In the genomic region with DNA sequence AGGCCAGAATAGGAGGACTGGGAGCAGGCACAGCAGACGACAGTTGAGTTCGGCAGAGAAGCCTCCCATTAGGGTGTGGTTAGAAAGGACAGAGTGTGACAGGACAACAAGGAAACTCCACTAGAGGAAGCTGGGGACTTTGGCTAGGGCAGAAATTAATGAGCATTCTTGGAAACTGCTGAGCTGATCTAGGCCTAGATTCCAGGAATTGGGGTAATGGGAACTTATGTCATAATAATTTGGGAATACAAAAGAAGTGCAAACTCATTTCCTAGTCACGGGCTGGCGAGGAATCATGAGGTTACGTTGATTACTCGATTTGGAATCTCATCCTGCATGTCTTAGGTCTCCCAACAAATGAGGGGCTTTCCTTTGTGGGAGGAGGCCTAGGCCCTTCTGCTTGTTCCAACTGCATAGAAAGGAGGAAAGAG, we compare ENCODE assay signal across 14 cellular contexts.
A peak's percentile ranks its signal among the peaks of the same experiment; 100 is the strongest.
DNase-seq lines count a peak whose midpoint lies in the region; ATAC-seq and TF ChIP-seq lines count a peak whose summit lies in the region.
"Had no signal": no experiment of that assay in that cellular context is flagged by ENCODE, and none has a peak within 500 bp of the region (broad histone marks: within the 10 kb centered on the region; RNA-seq: fewer than 3 reads in every experiment).

No MANE protein-coding gene starts in this region.

- H3K27ac ChIP-seq in Peyer's patch = peak overlapping the region in 3 of 4 donors; percentile 12 to 58 (median 36)
- peak overlapping the region; percentile 43 for H3K27ac ChIP-seq in parathyroid adenoma
- H3K27ac ChIP-seq: testis had no signal

- H2AFZ ChIP-seq in parathyroid adenoma = no peak overlapping the region

- H3K27me3 ChIP-seq in Peyer's patch (no peaks in the 10 kb centered on the region), parathyroid adenoma (ENCODE audit: control insufficient read depth, insufficient read depth, low read length) (no peaks in the 10 kb centered on the region)
- H3K27me3 ChIP-seq: MG63, testis had no signal

- H3K4me1 ChIP-seq in Peyer's patch (peaks cover 0 to 18% (median 0%) of the 10 kb centered on the region in 4 donors), parathyroid adenoma (no peaks in the 10 kb centered on the region)

- H3K4me3 ChIP-seq in AG10803 (ENCODE audit: low read length) = no peak overlapping the region
- H3K4me3 ChIP-seq in Peyer's patch = no peak overlapping the region
- H3K4me3 ChIP-seq in fibroblast of mammary gland (ENCODE audit: control insufficient read depth, low read depth, low read length) = no peak overlapping the region
- H3K4me3 ChIP-seq in parathyroid adenoma (ENCODE audit: low read depth, low read length) = no peak overlapping the region
- H3K4me3 ChIP-seq: MG63, testis had no signal

- ATAC-seq in activated T-cell treated with anti-CD3 and anti-CD28 coated beads, Interleukin-2, amount 50 U/mL, for 4 hours = no peak

- H3K9me3 Mint-ChIP-seq in activated CD4-positive, alpha-beta T cell treated with anti-CD3 and anti-CD28 coated beads, Interleukin-2, amount 10 ng/mL, durations not matched to agents 24 days and 14 days = peaks cover 3% of the 10 kb centered on the region
- no peaks in the 10 kb centered on the region for H3K9me3 Mint-ChIP-seq in activated T-cell treated with anti-CD3 and anti-CD28 coated beads, Interleukin-2, amount 50 U/mL, for 4 hours
- H3K9me3 Mint-ChIP-seq: central memory CD8-positive, alpha-beta T cell had no signal

- H3K27me3 Mint-ChIP-seq in activated CD4-positive, alpha-beta T cell treated with anti-CD3 and anti-CD28 coated beads, Interleukin-2, amount 10 ng/mL, durations not matched to agents 24 days and 14 days = no peaks in the 10 kb centered on the region
- no peaks in the 10 kb centered on the region for H3K27me3 Mint-ChIP-seq in activated T-cell treated with anti-CD3 and anti-CD28 coated beads, Interleukin-2, amount 50 U/mL, for 4 hours (ENCODE audit: low read depth)
- H3K27me3 Mint-ChIP-seq: central memory CD8-positive, alpha-beta T cell had no signal

- H3K79me2 ChIP-seq in parathyroid adenoma = no peaks in the 10 kb centered on the region

- no peaks in the 10 kb centered on the region for H3K36me3 Mint-ChIP-seq in activated CD4-positive, alpha-beta T cell treated with anti-CD3 and anti-CD28 coated beads, Interleukin-2, amount 10 ng/mL, durations not matched to agents 24 days and 14 days (ENCODE audit: low read depth)
- no peaks in the 10 kb centered on the region for H3K36me3 Mint-ChIP-seq in activated T-cell treated with anti-CD3 and anti-CD28 coated beads, Interleukin-2, amount 50 U/mL, for 4 hours (ENCODE audit: insufficient read depth)

- peaks cover 4% of the 10 kb centered on the region for H3K4me1 Mint-ChIP-seq in activated CD4-positive, alpha-beta T cell treated with anti-CD3 and anti-CD28 coated beads, Interleukin-2, amount 10 ng/mL, durations not matched to agents 24 days and 14 days
- H3K4me1 Mint-ChIP-seq in activated T-cell treated with anti-CD3 and anti-CD28 coated beads, Interleukin-2, amount 50 U/mL, for 4 hours (ENCODE audit: low read depth) = no peaks in the 10 kb centered on the region
- H3K4me1 Mint-ChIP-seq: central memory CD8-positive, alpha-beta T cell had no signal

- TF ChIP-seq CTCF in AG10803 (conservative IDR thresholded peaks at IDR 0.05; ENCODE audit: low read length) (no peak), Peyer's patch (IDR thresholded peaks at IDR 0.05) (no peak), fibroblast of mammary gland (conservative IDR thresholded peaks at IDR 0.05; ENCODE audit: control insufficient read depth, insufficient read depth, low read depth, low read length) (no peak), parathyroid adenoma (IDR thresholded peaks at IDR 0.05) (no peak)

- TF ChIP-seq POLR2A in Peyer's patch (IDR thresholded peaks at IDR 0.05) = no peak

- H3K36me3 ChIP-seq in Peyer's patch (no peaks in the 10 kb centered on the region), parathyroid adenoma (ENCODE audit: control insufficient read depth, insufficient read depth, low read length) (no peaks in the 10 kb centered on the region)
- H3K36me3 ChIP-seq: MG63 had no signal

- H3K4me3 Mint-ChIP-seq in activated CD4-positive, alpha-beta T cell treated with anti-CD3 and anti-CD28 coated beads, Interleukin-2, amount 10 ng/mL, durations not matched to agents 24 days and 14 days = no peak overlapping the region
- no peak overlapping the region for H3K4me3 Mint-ChIP-seq in activated T-cell treated with anti-CD3 and anti-CD28 coated beads, Interleukin-2, amount 50 U/mL, for 4 hours
- H3K4me3 Mint-ChIP-seq: central memory CD8-positive, alpha-beta T cell had no signal

- intact Hi-C loops in activated CD4-positive, alpha-beta T cell treated with anti-CD3 and anti-CD28 coated beads, Interleukin-2, amount 10 ng/mL, durations not matched to agents 24 days and 14 days (cut with micrococcal nuclease) = no loop called here

- H3K9ac ChIP-seq in parathyroid adenoma = no peak overlapping the region

- H3K9me3 ChIP-seq in Peyer's patch = no peaks in the 10 kb centered on the region
- no peaks in the 10 kb centered on the region for H3K9me3 ChIP-seq in parathyroid adenoma (ENCODE audit: control insufficient read depth, low read length)
- H3K9me3 ChIP-seq: testis had no signal

- H3K27ac Mint-ChIP-seq in activated CD4-positive, alpha-beta T cell treated with anti-CD3 and anti-CD28 coated beads, Interleukin-2, amount 10 ng/mL, durations not matched to agents 24 days and 14 days = no peak overlapping the region

- H3K4me2 ChIP-seq in parathyroid adenoma (ENCODE audit: low read length) = no peak overlapping the region

- DNase-seq in AG10803 (ENCODE audit: low read depth) (peak; percentile 78), Peyer's patch (peak in 1 of 3 donors; percentile 56), fibroblast of mammary gland (ENCODE audit: low read depth) (peak; percentile 77), GM19240 (ENCODE audit: insufficient read length, low spot score) (no peak)
- DNase-seq in activated CD4-positive, alpha-beta T cell treated with anti-CD3 and anti-CD28 coated beads, Interleukin-2, amount 10 ng/mL, durations not matched to agents 24 days and 14 days = no peak
- DNase-seq in activated CD4-positive, alpha-beta T cell treated with anti-CD3 and anti-CD28 coated beads for 4 hours = no peak
- no peak for DNase-seq in activated T-cell treated with anti-CD3 and anti-CD28 coated beads, Interleukin-2, amount 50 U/mL, for 4 hours
- DNase-seq: foreskin melanocyte, MG63, occipital lobe, SHP77 treated with DMSO at 0.1 percent for 48 hours, testis had no signal

Comparison
In these comparisons a context has a peak if more than half of its experiments do, and no peak if none do; other contexts are left out.
1. DNase-seq: peak in AG10803 (single experiment) and fibroblast of mammary gland (single experiment); none in GM19240 (single experiment), activated CD4-positive, alpha-beta T cell treated with anti-CD3 and anti-CD28 coated beads, Interleukin-2, amount 10 ng/mL, durations not matched to agents 24 days and 14 days (single experiment), activated CD4-positive, alpha-beta T cell treated with anti-CD3 and anti-CD28 coated beads for 4 hours (0 of 2) and activated T-cell treated with anti-CD3 and anti-CD28 coated beads, Interleukin-2, amount 50 U/mL, for 4 hours (single experiment).